1 cellular context compared by ENCODE assay signal in the genomic region with DNA sequence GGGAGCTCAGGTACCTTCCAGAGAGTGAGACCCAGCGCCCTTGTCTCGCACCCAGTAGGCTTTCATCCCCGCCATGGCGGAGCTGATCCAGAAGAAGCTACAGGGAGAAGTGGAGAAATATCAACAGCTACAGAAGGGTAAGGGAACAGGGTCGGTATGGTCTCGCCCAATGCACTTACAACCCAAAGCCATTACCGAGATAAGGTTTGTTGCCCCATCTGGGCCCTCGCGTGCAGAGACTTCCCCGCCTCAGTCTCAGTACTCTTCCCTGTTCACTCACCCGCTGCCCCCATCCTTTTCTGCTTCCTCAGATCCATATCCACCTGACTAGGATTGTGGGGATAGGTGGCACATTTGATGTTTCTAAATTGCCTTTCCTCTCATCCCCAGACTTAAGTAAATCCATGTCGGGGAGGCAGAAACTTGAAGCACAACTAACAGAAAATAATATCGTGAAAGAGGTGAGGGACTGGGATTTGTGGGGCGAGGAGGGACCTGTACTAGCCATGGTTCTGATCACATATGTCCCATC.
TF ChIP-seq lines count a peak whose summit lies in the region.

No MANE protein-coding gene starts in this region.

TF ChIP-seq in IMR-90, 13 proteins besides CTCF, POLR2A, EP300 and RAD21 (continued from another document):
- TF ChIP-seq, protein P1, sequence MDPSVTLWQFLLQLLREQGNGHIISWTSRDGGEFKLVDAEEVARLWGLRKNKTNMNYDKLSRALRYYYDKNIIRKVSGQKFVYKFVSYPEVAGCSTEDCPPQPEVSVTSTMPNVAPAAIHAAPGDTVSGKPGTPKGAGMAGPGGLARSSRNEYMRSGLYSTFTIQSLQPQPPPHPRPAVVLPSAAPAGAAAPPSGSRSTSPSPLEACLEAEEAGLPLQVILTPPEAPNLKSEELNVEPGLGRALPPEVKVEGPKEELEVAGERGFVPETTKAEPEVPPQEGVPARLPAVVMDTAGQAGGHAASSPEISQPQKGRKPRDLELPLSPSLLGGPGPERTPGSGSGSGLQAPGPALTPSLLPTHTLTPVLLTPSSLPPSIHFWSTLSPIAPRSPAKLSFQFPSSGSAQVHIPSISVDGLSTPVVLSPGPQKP (IDR thresholded peaks at IDR 0.05; ENCODE audit: borderline replicate concordance, low read depth, low read length): no peak
- TF ChIP-seq MXI1 (IDR thresholded peaks at IDR 0.05; ENCODE audit: borderline replicate concordance, low read depth, low read length) (no peak), RFX5 (IDR thresholded peaks at IDR 0.05; ENCODE audit: low read depth, low read length) (no peak), SMC3 (IDR thresholded peaks at IDR 0.05; ENCODE audit: low read depth, low read length) (no peak)
TF ChIP-seq in IMR-90: peak in this region for 0.
